ENCODE assay signal across 18 cellular contexts in genomic region chr19:32611161-32611560, GRCh38.
DNase-seq lines count a peak whose midpoint lies in the region; ATAC-seq lines count a peak whose summit lies in the region.
"Had no signal": no experiment of that assay in that cellular context is flagged by ENCODE, and none has a peak within 500 bp of the region (broad histone marks: within the 10 kb centered on the region; RNA-seq: fewer than 3 reads in every experiment).

No MANE protein-coding gene starts in this region.

- H3K4me3 ChIP-seq in skeletal muscle cell (ENCODE audit: low read depth, low read length) = no peak overlapping the region
- H3K4me3 ChIP-seq: BLaER1 treated with 17β-estradiol and CSF1 and Interleukin-3, amounts not matched to agents 10 nM and 100 nM; SJSA1 had no signal

- no peak for ATAC-seq in GM21529 (IDR thresholded peaks at IDR 0.05; ENCODE audit: unreplicated experiment)
- no peak for ATAC-seq in HG03571 (IDR thresholded peaks at IDR 0.05; ENCODE audit: unreplicated experiment)
- ATAC-seq: CD8-positive, alpha-beta T cell had no signal

- DNase-seq in NCI-H2171 (lab: John Stamatoyannopoulos, UW) (peak; percentile 54), astrocyte of the hippocampus (ENCODE audit: low read depth, low spot score) (peak; percentile 18), iris pigment epithelial cell (ENCODE audit: low read depth) (peak; percentile 43), skeletal muscle cell (ENCODE audit: low read depth) (peak; percentile 69), OCI-M1 (lab: John Stamatoyannopoulos, UW) (no peak)
- DNase-seq: Calu3; CD8-positive, alpha-beta T cell; DMS53; GOT3; KG1; NCI-H1105 treated with DMSO at 0.1 percent for 48 hours; NCI-H187 treated with DMSO at 0.1 percent for 48 hours; NCI-H345; NCI-H524 treated with DMSO at 0.1 percent for 48 hours had no signal
